Comparison of ENCODE assay signal across 10 cellular contexts in the genomic region with DNA sequence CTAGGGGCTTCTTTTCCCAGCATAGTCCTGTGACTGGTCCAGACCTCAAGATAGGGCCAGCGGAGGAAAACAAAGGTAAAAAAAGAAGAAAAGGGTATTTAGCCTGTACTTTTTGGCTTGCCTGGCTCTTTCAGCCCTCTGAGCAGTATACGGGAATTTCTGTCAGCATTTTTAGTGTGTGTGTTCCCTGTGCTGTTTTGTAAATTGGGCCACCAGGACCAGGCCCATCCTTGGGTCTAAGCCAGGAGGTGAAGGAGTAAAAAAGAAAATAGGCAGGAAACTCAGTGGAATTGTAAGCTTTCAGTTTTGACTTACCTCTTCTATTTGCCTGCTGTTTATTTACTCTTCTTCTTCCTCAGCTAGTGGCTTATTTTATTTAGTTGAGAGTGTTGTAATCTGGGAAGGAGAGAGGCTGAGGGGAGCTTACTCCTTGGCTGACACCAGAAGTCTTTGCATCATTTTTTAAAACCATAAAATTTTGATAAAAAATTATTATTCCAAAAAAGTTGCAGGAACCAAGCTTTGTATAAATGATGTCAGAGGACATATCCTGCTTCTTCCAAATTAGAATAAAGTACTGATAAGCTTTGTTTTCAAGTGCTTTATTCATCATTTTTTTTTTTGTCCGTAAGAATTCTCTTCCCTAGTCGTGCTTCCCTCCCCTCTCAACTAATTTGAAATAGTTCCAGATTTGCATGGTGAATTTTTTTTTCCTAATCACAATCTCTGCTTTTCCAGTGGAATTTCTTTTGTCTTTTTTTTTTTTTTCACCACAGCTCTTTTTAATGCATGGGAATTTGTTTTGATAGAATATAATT.
A peak's percentile ranks its signal among the peaks of the same experiment; 100 is the strongest.
DNase-seq lines count a peak whose midpoint lies in the region; ATAC-seq, FAIRE-seq and TF ChIP-seq lines count a peak whose summit lies in the region.
"Had no signal": no experiment of that assay in that cellular context is flagged by ENCODE, and none has a peak within 500 bp of the region (broad histone marks: within the 10 kb centered on the region; RNA-seq: fewer than 3 reads in every experiment).

No MANE protein-coding gene starts in this region.

- H4K20me1 ChIP-seq in PC-9 (ENCODE audit: insufficient read depth) (no peaks in the 10 kb centered on the region), endothelial cell of umbilical vein (replicated peaks; ENCODE audit: control insufficient read depth, extremely low read depth, insufficient read depth, low read length) (peaks cover 3% of the 10 kb centered on the region)

- POLR2A ChIA-PET in PC-9 (lab: Charles Lee; ENCODE audit: unreplicated experiment): interaction anchor here (0.6 to 0.7 kb wide), 3 partner anchors 13 to 383 kb away, joined by 3 to 10 read pairs (median 7); no protein-coding TSS in a partner anchor
- POLR2A ChIA-PET in endothelial cell of umbilical vein (lab: Charles Lee): no interaction called here
- POLR2A ChIA-PET in activated CD4-positive, alpha-beta memory T cell treated with anti-CD3 and anti-CD28 coated beads, Interleukin-2, amount 10 ng/mL, durations not matched to agents 7 days and 5 days (lab: Charles Lee): interaction anchor here (1.1 kb wide), 1 partner anchor 13 kb away, joined by 3 read pairs; no protein-coding TSS in a partner anchor

- H3K36me3 ChIP-seq in PC-9 (ENCODE audit: low read depth): no peaks in the 10 kb centered on the region
- no peaks in the 10 kb centered on the region for H3K36me3 ChIP-seq in endothelial cell of umbilical vein (ENCODE audit: control insufficient read depth in 2 of 2, extremely low read depth in 1 of 2, insufficient read depth in 2 of 2, low read length in 2 of 2)
- no peaks in the 10 kb centered on the region for H3K36me3 ChIP-seq in mesodermal cell (ENCODE audit: control insufficient read depth, insufficient read depth, low read length)

- H3K9ac ChIP-seq in endothelial cell of umbilical vein (replicated peaks; ENCODE audit: extremely low read depth, insufficient read depth, low read length): no peak overlapping the region

- peaks cover 4% of the 10 kb centered on the region for H3K36me3 Mint-ChIP-seq in activated CD4-positive, alpha-beta memory T cell treated with anti-CD3 and anti-CD28 coated beads, Interleukin-2, amount 10 ng/mL, durations not matched to agents 7 days and 5 days (ENCODE audit: low read depth)

- peak overlapping the region; percentile 60 for H3K27ac ChIP-seq in PC-9
- H3K27ac ChIP-seq in endothelial cell of umbilical vein (ENCODE audit: insufficient read depth, low read depth, low read length): peak overlapping the region; percentile 1
- H3K27ac ChIP-seq in mesodermal cell (ENCODE audit: low read depth, low read length, severe bottlenecking): peak overlapping the region; percentile 71
- peak overlapping the region; percentile 27 for H3K27ac ChIP-seq in temporal lobe (ENCODE audit: low read depth, low read length)

- no peak for TF ChIP-seq POLR2A in endothelial cell of umbilical vein (IDR thresholded peaks at IDR 0.05; ENCODE audit: low read depth, low read length)

- no peaks in the 10 kb centered on the region for H3K9me3 Mint-ChIP-seq in activated CD4-positive, alpha-beta memory T cell treated with anti-CD3 and anti-CD28 coated beads, Interleukin-2, amount 10 ng/mL, durations not matched to agents 7 days and 5 days

- BruUV-seq in PC-9 (replicated peaks; lab: Mats Ljungman, UMichigan) (no TSS peak), endothelial cell of umbilical vein (replicated peaks; lab: Mats Ljungman, UMichigan) (no TSS peak)

- no peak overlapping the region for H3K4me3 Mint-ChIP-seq in activated CD4-positive, alpha-beta memory T cell treated with anti-CD3 and anti-CD28 coated beads, Interleukin-2, amount 10 ng/mL, durations not matched to agents 7 days and 5 days

- 94 to 100% methylated on average over 1 to 2 of the region's 4 CpGs for WGBS in mesodermal cell (ENCODE audit: insufficient coverage in 2 of 2), 2 experiments

- dilution Hi-C loops in endothelial cell of umbilical vein (cut with MboI; ENCODE audit: extremely low pct_ligation_motif_present, low sequenced_read_pairs): no loop called here

- DNase-seq in PC-9 (no peak), endothelial cell of umbilical vein (ENCODE audit: low read depth, low spot score) (peak; percentile 33), NCI-H1417 treated with DMSO at 0.1 percent for 48 hours (lab: John Stamatoyannopoulos, UW) (no peak), activated gamma-delta T cell treated with Interleukin-2 at 50 U/mL for 16 hours (no peak)
- DNase-seq in activated CD4-positive, alpha-beta memory T cell treated with anti-CD3 and anti-CD28 coated beads, Interleukin-2, amount 10 ng/mL, durations not matched to agents 7 days and 5 days: no peak
- DNase-seq: KG1, NCI-H774 had no signal

- H3K4me3 ChIP-seq in PC-9 (no peak overlapping the region), endothelial cell of umbilical vein (replicated peaks in 1 of 3; ENCODE audit: insufficient read depth in 1 of 3, low read depth in 1 of 3, low read length in 3 of 3) (no peak overlapping the region), mesodermal cell (ENCODE audit: extremely low read depth, insufficient read depth, low read length, poor library complexity, severe bottlenecking) (no peak overlapping the region)

- peaks cover 21% of the 10 kb centered on the region for H3K4me1 Mint-ChIP-seq in activated CD4-positive, alpha-beta memory T cell treated with anti-CD3 and anti-CD28 coated beads, Interleukin-2, amount 10 ng/mL, durations not matched to agents 7 days and 5 days

- intact Hi-C loops in PC-9 (cut with micrococcal nuclease; ENCODE audit: unreplicated experiment) (loop anchor here (2.0 kb wide), 1 partner anchor 36 kb away; no protein-coding TSS in a partner anchor), endothelial cell of umbilical vein (cut with micrococcal nuclease) (no loop called here)

- peaks cover 72% of the 10 kb centered on the region for H3F3A ChIP-seq in PC-9 (ENCODE audit: insufficient read depth, low read depth)

- TF ChIP-seq CTCF in PC-9 (conservative IDR thresholded peaks at IDR 0.05) (no peak), endothelial cell of umbilical vein (IDR thresholded peaks at IDR 0.05; ENCODE audit: extremely low read depth in 1 of 2, insufficient read depth in 1 of 2, low read depth in 1 of 2, low read length in 2 of 2) (no peak)

- peaks cover 51% of the 10 kb centered on the region for H3K4me1 ChIP-seq in PC-9 (replicated peaks; ENCODE audit: insufficient read depth)
- peaks cover 42% of the 10 kb centered on the region for H3K4me1 ChIP-seq in endothelial cell of umbilical vein (ENCODE audit: control insufficient read depth, extremely low read depth, insufficient read depth, low read length)
- H3K4me1 ChIP-seq in mesodermal cell (ENCODE audit: control insufficient read depth, insufficient read depth, low read length, poor library complexity, severe bottlenecking): peaks cover 13% of the 10 kb centered on the region

- H3K4me2 ChIP-seq in PC-9: peak overlapping the region; percentile 12; the same call in 1 of the 2 replicates
- H3K4me2 ChIP-seq in endothelial cell of umbilical vein (ENCODE audit: insufficient read depth, low read length): peak overlapping the region; percentile 62

- H3K79me2 ChIP-seq in PC-9 (ENCODE audit: low read depth): peaks cover 89% of the 10 kb centered on the region
- peaks cover 35% of the 10 kb centered on the region for H3K79me2 ChIP-seq in endothelial cell of umbilical vein (ENCODE audit: control insufficient read depth, insufficient read depth, low read length)

- H3K27ac Mint-ChIP-seq in activated CD4-positive, alpha-beta memory T cell treated with anti-CD3 and anti-CD28 coated beads, Interleukin-2, amount 10 ng/mL, durations not matched to agents 7 days and 5 days: no peak overlapping the region

- H3K27me3 Mint-ChIP-seq in activated CD4-positive, alpha-beta memory T cell treated with anti-CD3 and anti-CD28 coated beads, Interleukin-2, amount 10 ng/mL, durations not matched to agents 7 days and 5 days: no peaks in the 10 kb centered on the region

- H3K9me1 ChIP-seq in endothelial cell of umbilical vein (replicated peaks; ENCODE audit: control insufficient read depth, extremely low read depth, insufficient read depth, low read length): no peaks in the 10 kb centered on the region

- CTCF ChIA-PET in PC-9 (lab: Charles Lee): interaction anchor here (0.7 kb wide), 2 partner anchors 293 to 803 kb away, joined by 3 to 4 read pairs; no protein-coding TSS in a partner anchor
- CTCF ChIA-PET in endothelial cell of umbilical vein (lab: Charles Lee): interaction anchor here (0.7 to 1.8 kb wide), 12 partner anchors 8 to 74 kb away, joined by 3 to 9 read pairs (median 4); a partner anchor contains a TSS
- CTCF ChIA-PET in activated CD4-positive, alpha-beta memory T cell treated with anti-CD3 and anti-CD28 coated beads, Interleukin-2, amount 10 ng/mL, durations not matched to agents 7 days and 5 days (lab: Charles Lee): interaction anchor here (0.7 to 1.0 kb wide), 3 partner anchors 33 to 153 kb away, joined by 3 to 6 read pairs (median 4); a partner anchor contains a TSS

- FAIRE-seq in endothelial cell of umbilical vein (lab: Jason Lieb, UNC): no peak

- H3K9me3 ChIP-seq in PC-9 (ENCODE audit: insufficient read depth, low read depth): 0 out of 2 replicates have a peak, but pooled peaks cover 5% of the 10 kb centered on the region
- H3K9me3 ChIP-seq in endothelial cell of umbilical vein (replicated peaks; ENCODE audit: control insufficient read depth, insufficient read depth, low read length): no peaks in the 10 kb centered on the region
- H3K9me3 ChIP-seq in mesodermal cell (ENCODE audit: control insufficient read depth, low read length): no peaks in the 10 kb centered on the region

- no peaks in the 10 kb centered on the region for H3K9me2 ChIP-seq in PC-9 (ENCODE audit: insufficient read depth)

- H2AFZ ChIP-seq in PC-9: no peak overlapping the region
- H2AFZ ChIP-seq in endothelial cell of umbilical vein (ENCODE audit: low read depth, low read length): no peak overlapping the region

- no peak for ATAC-seq in HG03469 (IDR thresholded peaks at IDR 0.05; ENCODE audit: unreplicated experiment)

- H3K27me3 ChIP-seq in PC-9 (ENCODE audit: insufficient read depth, low read depth) (no peaks in the 10 kb centered on the region), endothelial cell of umbilical vein (ENCODE audit: control insufficient read depth in 2 of 2, insufficient read depth in 2 of 2, low read length in 2 of 2) (no peaks in the 10 kb centered on the region)

TF ChIP-seq in endothelial cell of umbilical vein, 7 proteins besides CTCF, POLR2A, EP300 and RAD21 (continues in another document):
- TF ChIP-seq FOS (IDR thresholded peaks at IDR 0.05; ENCODE audit: borderline replicate concordance, insufficient read depth, low read length): no peak
- no peak for TF ChIP-seq EZH2 (IDR thresholded peaks at IDR 0.05; ENCODE audit: borderline replicate concordance, low read depth, low read length, severe bottlenecking)
- no peak for TF ChIP-seq GATA2 (IDR thresholded peaks at IDR 0.05; ENCODE audit: insufficient read depth, insufficient read length, low read depth, low read length)
- TF ChIP-seq POLR2AphosphoS5 (IDR thresholded peaks at IDR 0.05; ENCODE audit: insufficient read depth, low read depth, low read length): no peak
- no peak for TF ChIP-seq MYC (IDR thresholded peaks at IDR 0.05; ENCODE audit: low read depth, low read length)

Comparison
In these comparisons a context has a peak if more than half of its experiments do, and no peak if none do; other contexts are left out.
1. H3K27ac ChIP-seq: peak in every context shown above with its lines; median percentile 71 in mesodermal cell; 60 in PC-9; 27 in temporal lobe; 1 in endothelial cell of umbilical vein.